In the genomic region with DNA sequence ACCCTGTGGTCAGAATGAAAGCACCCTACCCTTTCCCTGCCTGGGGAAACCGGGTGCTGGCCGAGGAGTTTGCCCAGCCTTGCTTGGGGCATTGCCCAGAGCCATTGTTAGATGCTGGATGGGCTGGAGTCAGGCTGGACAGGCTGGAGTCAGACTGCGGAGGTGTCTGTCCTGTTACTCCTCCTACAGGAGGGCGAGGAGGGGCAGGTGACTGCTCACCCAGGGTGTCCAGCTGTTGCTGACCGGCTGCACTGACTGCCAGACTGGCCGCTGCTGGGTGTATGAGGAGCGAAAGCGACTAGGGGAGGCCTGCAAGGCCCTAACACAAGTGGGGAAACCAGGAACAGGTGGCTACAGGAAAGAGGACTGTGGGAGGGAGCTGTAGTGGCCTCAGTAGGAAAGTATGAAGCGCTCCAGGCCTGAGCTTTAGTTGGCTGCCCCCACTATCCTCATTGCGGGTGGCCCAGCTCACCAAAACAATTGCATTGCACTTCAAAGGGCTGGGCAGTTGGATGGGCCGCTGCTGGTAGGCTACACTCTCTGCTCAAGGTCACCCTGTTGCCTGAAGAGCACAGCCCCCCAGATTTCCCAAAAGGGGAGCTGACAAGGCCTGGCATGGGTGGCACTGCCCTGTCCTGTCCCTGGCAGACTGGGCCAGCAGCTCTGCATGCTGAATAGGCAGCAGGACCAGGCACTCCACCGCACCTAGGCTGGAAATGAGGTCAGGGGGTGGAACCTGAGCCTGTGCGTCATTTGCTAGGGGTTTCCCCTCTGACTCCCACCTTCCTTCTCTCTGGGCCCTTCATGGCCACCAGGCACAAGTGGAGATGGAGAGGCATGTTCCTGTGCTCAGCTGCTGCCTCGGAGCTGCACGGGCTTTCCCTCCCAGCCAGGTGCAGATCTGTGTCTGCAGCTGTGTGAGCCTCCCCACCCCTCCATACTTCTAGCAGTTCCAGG, we compare ENCODE assay signal across 8 cellular contexts. TPM values are rescaled to one million over a fixed set of nuclear protein-coding genes. Genes with fewer than 3 reads are reported as not detected.
A peak's percentile ranks its signal among the peaks of the same experiment; 100 is the strongest.
DNase-seq lines count a peak whose midpoint lies in the region; ATAC-seq and TF ChIP-seq lines count a peak whose summit lies in the region.

No MANE protein-coding gene starts in this region.

- no peaks in the 10 kb centered on the region for H3K9me3 Mint-ChIP-seq in activated CD8-positive, alpha-beta T cell treated with anti-CD3 and anti-CD28 coated beads, Interleukin-2, amount 10 ng/mL, durations not matched to agents 7 days and 5 days (ENCODE audit: insufficient read depth)

- H3K36me3 ChIP-seq in left ventricle myocardium inferior, result peaks cover 21% of the 10 kb centered on the region

- H3K4me3 ChIP-seq in left ventricle myocardium inferior, result no peak overlapping the region
- H3K4me3 ChIP-seq in right cardiac atrium (ENCODE audit: low read length), result no peak overlapping the region

- H3K27me3 Mint-ChIP-seq in activated CD8-positive, alpha-beta T cell treated with anti-CD3 and anti-CD28 coated beads, Interleukin-2, amount 10 ng/mL, durations not matched to agents 7 days and 5 days (ENCODE audit: low read depth), result no peaks in the 10 kb centered on the region

- ATAC-seq in right cardiac atrium (no peak), HG02678 (IDR thresholded peaks at IDR 0.05; ENCODE audit: unreplicated experiment) (no peak), HG02763 (IDR thresholded peaks at IDR 0.05; ENCODE audit: unreplicated experiment) (no peak)
- peak; percentile 81 for ATAC-seq in activated CD8-positive, alpha-beta T cell treated with anti-CD3 and anti-CD28 coated beads, Interleukin-2, amount 10 ng/mL, durations not matched to agents 7 days and 5 days
- peak; percentile 94 for ATAC-seq in stimulated activated naive CD8-positive, alpha-beta T cell treated with anti-CD3 and anti-CD28 coated beads, Interleukin-15, Interleukin-2, amounts not matched to agents 100 U/mL and 50 U/mL, for 24 hours

- DNase-seq in left ventricle myocardium inferior, result no peak
- DNase-seq in right cardiac atrium, result no peak
- peak; percentile 79 for DNase-seq in activated CD8-positive, alpha-beta T cell treated with anti-CD3 and anti-CD28 coated beads, Interleukin-2, amount 10 ng/mL, durations not matched to agents 7 days and 5 days
- DNase-seq in stimulated activated naive CD8-positive, alpha-beta T cell treated with anti-CD3 and anti-CD28 coated beads, Interleukin-15, Interleukin-2, amounts not matched to agents 100 U/mL and 50 U/mL, for 24 hours, result peak; percentile 79
- DNase-seq in AML-193 (lab: John Stamatoyannopoulos, UW), result no peak

- H3K4me1 ChIP-seq in left ventricle myocardium inferior (peaks cover 42% of the 10 kb centered on the region), right cardiac atrium (ENCODE audit: control insufficient read depth, insufficient read depth, low read length) (peaks cover 16% of the 10 kb centered on the region)

- H3K27ac ChIP-seq in left ventricle myocardium inferior (replicated peaks) (peak overlapping the region; percentile 81), right cardiac atrium (ENCODE audit: low read length) (no peak overlapping the region), layer of hippocampus (ENCODE audit: low read depth, low read length) (peak overlapping the region; percentile 27)

- intact Hi-C loops in left ventricle myocardium inferior (cut with micrococcal nuclease) (no loop called here), right cardiac atrium (cut with DNase I) (no loop called here)

- H3K36me3 Mint-ChIP-seq in activated CD8-positive, alpha-beta T cell treated with anti-CD3 and anti-CD28 coated beads, Interleukin-2, amount 10 ng/mL, durations not matched to agents 7 days and 5 days (ENCODE audit: low read depth), result no peaks in the 10 kb centered on the region

- no peaks in the 10 kb centered on the region for H3K27me3 ChIP-seq in left ventricle myocardium inferior (ENCODE audit: low read depth)
- no peaks in the 10 kb centered on the region for H3K27me3 ChIP-seq in right cardiac atrium (ENCODE audit: control insufficient read depth, insufficient read depth)
- no peaks in the 10 kb centered on the region for H3K27me3 ChIP-seq in layer of hippocampus (ENCODE audit: control insufficient read depth, insufficient read depth, low read length)

- H3K27ac Mint-ChIP-seq in activated CD8-positive, alpha-beta T cell treated with anti-CD3 and anti-CD28 coated beads, Interleukin-2, amount 10 ng/mL, durations not matched to agents 7 days and 5 days, result peak overlapping the region; percentile 91

- POLR2A ChIA-PET in activated CD8-positive, alpha-beta T cell treated with anti-CD3 and anti-CD28 coated beads, Interleukin-2, amount 10 ng/mL, durations not matched to agents 7 days and 5 days (lab: Charles Lee), result interaction anchor here (0.8 to 1.9 kb wide), 4 partner anchors 13 to 26 kb away, joined by 3 to 8 read pairs (median 4); no protein-coding TSS in a partner anchor

- CTCF ChIA-PET in activated CD8-positive, alpha-beta T cell treated with anti-CD3 and anti-CD28 coated beads, Interleukin-2, amount 10 ng/mL, durations not matched to agents 7 days and 5 days (lab: Charles Lee), result interaction anchor here (0.8 to 7.3 kb wide), 12 partner anchors 11 to 367 kb away, joined by 3 to 87 read pairs (median 5); partner anchors contain the start of genes TMEM170A and ZNRF1

- WGBS in right cardiac atrium, result 83% methylated on average over 15 of the region's 15 CpGs

- peak overlapping the region; percentile 27 for H3K4me3 Mint-ChIP-seq in activated CD8-positive, alpha-beta T cell treated with anti-CD3 and anti-CD28 coated beads, Interleukin-2, amount 10 ng/mL, durations not matched to agents 7 days and 5 days

- no peak for TF ChIP-seq CTCF in left ventricle myocardium inferior (IDR thresholded peaks at IDR 0.05; ENCODE audit: borderline replicate concordance)

- H3K9me3 ChIP-seq in left ventricle myocardium inferior (replicated peaks), result no peaks in the 10 kb centered on the region
- H3K9me3 ChIP-seq in right cardiac atrium (ENCODE audit: control insufficient read depth, low read length), result no peaks in the 10 kb centered on the region

- peaks cover 41% of the 10 kb centered on the region for H3K4me1 Mint-ChIP-seq in activated CD8-positive, alpha-beta T cell treated with anti-CD3 and anti-CD28 coated beads, Interleukin-2, amount 10 ng/mL, durations not matched to agents 7 days and 5 days (ENCODE audit: low read depth)

RNA-seq across cellular contexts. Expression of gene LDHD, which starts 18.4 kb away (rescaled TPM):
- 97.9 TPM for total RNA-seq in left ventricle myocardium inferior
- total RNA-seq in right cardiac atrium, result 10 to 100 TPM; 28.2 to 55.9 (median 39.5) TPM
- polyA plus RNA-seq in right cardiac atrium, result 56.5 TPM
- total RNA-seq in activated CD8-positive, alpha-beta T cell treated with anti-CD3 and anti-CD28 coated beads, Interleukin-2, amount 10 ng/mL, durations not matched to agents 7 days and 5 days, result under 1 TPM in 1 of 2 experiments, not detected in 1; 0.13 TPM

RNA-seq across cellular contexts. Expression of gene ZFP1, which starts 50.1 kb away (rescaled TPM):
- total RNA-seq in left ventricle myocardium inferior (6.7 TPM), right cardiac atrium (10 to 100 TPM in 1 of 4 donors, 1 to 10 TPM in 3; 6.4 to 11.2 (median 9.1) TPM)
- polyA plus RNA-seq in right cardiac atrium, result 3.8 TPM
- total RNA-seq in activated CD8-positive, alpha-beta T cell treated with anti-CD3 and anti-CD28 coated beads, Interleukin-2, amount 10 ng/mL, durations not matched to agents 7 days and 5 days, result 10 to 100 TPM; 18.3 to 19.5 TPM

Comparison
In these comparisons a context has a peak if more than half of its experiments do, and no peak if none do; other contexts are left out.
1. DNase-seq: peak in activated CD8-positive, alpha-beta T cell treated with anti-CD3 and anti-CD28 coated beads, Interleukin-2, amount 10 ng/mL, durations not matched to agents 7 days and 5 days (single experiment) and stimulated activated naive CD8-positive, alpha-beta T cell treated with anti-CD3 and anti-CD28 coated beads, Interleukin-15, Interleukin-2, amounts not matched to agents 100 U/mL and 50 U/mL, for 24 hours (single experiment); none in left ventricle myocardium inferior (single experiment), right cardiac atrium (0 of 3) and AML-193 (0 of 2).
2. ATAC-seq: peak in activated CD8-positive, alpha-beta T cell treated with anti-CD3 and anti-CD28 coated beads, Interleukin-2, amount 10 ng/mL, durations not matched to agents 7 days and 5 days (single experiment) and stimulated activated naive CD8-positive, alpha-beta T cell treated with anti-CD3 and anti-CD28 coated beads, Interleukin-15, Interleukin-2, amounts not matched to agents 100 U/mL and 50 U/mL, for 24 hours (single experiment); none in right cardiac atrium (0 of 2), HG02678 (single experiment) and HG02763 (single experiment).
3. RNA of gene LDHD, which starts 18.4 kb away (total RNA-seq): 97.9 TPM in left ventricle myocardium inferior (single experiment) and 28.2 to 55.9 TPM in right cardiac atrium; 0.13 TPM in activated CD8-positive, alpha-beta T cell treated with anti-CD3 and anti-CD28 coated beads, Interleukin-2, amount 10 ng/mL, durations not matched to agents 7 days and 5 days; every median in the first group is over 10 times any median in the second.